ENCODE assay signal across 24 cellular contexts in the genomic region with DNA sequence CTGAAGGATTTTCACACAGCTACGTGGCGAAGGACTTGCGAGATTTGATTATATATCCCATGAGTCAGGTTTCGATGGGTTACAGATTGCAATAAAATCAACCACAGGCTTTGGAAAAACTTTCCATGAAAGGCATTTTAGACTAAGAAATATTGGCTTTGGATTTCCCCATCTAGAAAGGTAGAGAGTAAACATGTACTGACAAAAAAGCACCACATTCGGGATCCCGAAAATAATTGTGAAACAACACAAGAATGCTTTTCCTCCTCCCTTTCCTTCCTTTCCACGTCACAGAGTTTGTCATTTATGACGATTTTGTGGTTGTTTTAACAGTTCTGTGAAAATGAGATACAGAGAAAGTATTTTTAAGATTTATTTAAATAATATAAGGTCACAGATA. TPM values are rescaled to one million over a fixed set of nuclear protein-coding genes. Genes with fewer than 3 reads are reported as not detected.
DNase-seq lines count a peak whose midpoint lies in the region; ATAC-seq, FAIRE-seq and TF ChIP-seq lines count a peak whose summit lies in the region.
"Had no signal": no experiment of that assay in that cellular context is flagged by ENCODE, and none has a peak within 500 bp of the region (broad histone marks: within the 10 kb centered on the region; RNA-seq: fewer than 3 reads in every experiment).

No MANE protein-coding gene starts in this region.

- CTCF ChIA-PET in HepG2 (lab: Yijun Ruan, JAX; ENCODE audit: low intra/inter-chr PET ratio, low total read pairs) = no interaction called here

- no peaks in the 10 kb centered on the region for H3F3A ChIP-seq in GM23338 (replicated peaks; ENCODE audit: low read depth)

- WGBS in HepG2 (ENCODE audit: low lambda C conversion rate) = 77% methylated on average over 8 of the region's 8 CpGs
- WGBS in right lobe of liver (ENCODE audit: insufficient coverage, low coverage, low lambda C conversion rate, missing lambda C conversion rate) = 59% methylated on average over 8 of the region's 8 CpGs

- peaks cover 2% of the 10 kb centered on the region; the same call in 1 of the 3 replicates for H3K4me1 Mint-ChIP-seq in GM23338
- H3K4me1 Mint-ChIP-seq: activated CD4-positive, alpha-beta T cell treated with anti-CD3 and anti-CD28 coated beads, Interleukin-2, amount 10 ng/mL, durations not matched to agents 7 days and 5 days; activated naive CD4-positive, alpha-beta T cell treated with anti-CD3 and anti-CD28 coated beads, Interleukin-2, amount 50 U/mL, for 24 hours; CD14-positive monocyte; naive thymus-derived CD4-positive, alpha-beta T cell; T-helper 17 cell had no signal

- H3K27me3 ChIP-seq in HepG2 (ENCODE audit: control insufficient read depth in 1 of 2, insufficient read depth in 2 of 2, low read length in 2 of 2) (no peaks in the 10 kb centered on the region), right lobe of liver (no peaks in the 10 kb centered on the region), GM23338 (ENCODE audit: insufficient read depth) (no peaks in the 10 kb centered on the region)
- H3K27me3 ChIP-seq: ascending aorta, esophagus squamous epithelium, ovary, right atrium auricular region had no signal

- H3K4me3 Mint-ChIP-seq in GM23338 = no peak overlapping the region
- H3K4me3 Mint-ChIP-seq: activated CD4-positive, alpha-beta T cell treated with anti-CD3 and anti-CD28 coated beads, Interleukin-2, amount 10 ng/mL, durations not matched to agents 7 days and 5 days; activated naive CD4-positive, alpha-beta T cell treated with anti-CD3 and anti-CD28 coated beads, Interleukin-2, amount 50 U/mL, for 24 hours; effector memory CD8-positive, alpha-beta T cell; naive thymus-derived CD4-positive, alpha-beta T cell; T-helper 17 cell had no signal

- H3K9me3 ChIP-seq in HepG2 (ENCODE audit: low read length) (no peaks in the 10 kb centered on the region), right lobe of liver (no peaks in the 10 kb centered on the region)
- H3K9me3 ChIP-seq: ascending aorta, esophagus squamous epithelium, ovary, right atrium auricular region had no signal

- H3K4me2 ChIP-seq in HepG2 (ENCODE audit: low read depth, low read length) = no peak overlapping the region
- no peak overlapping the region for H3K4me2 ChIP-seq in GM23338

- H3K9me2 ChIP-seq in GM23338 (ENCODE audit: insufficient read depth) = no peaks in the 10 kb centered on the region

- peaks cover 39% of the 10 kb centered on the region for H3K4me1 ChIP-seq in HepG2 (ENCODE audit: insufficient read depth, low read length)
- peaks cover 0 to 8% (median 0%) of the 10 kb centered on the region in 4 donors for H3K4me1 ChIP-seq in right lobe of liver
- no peaks in the 10 kb centered on the region for H3K4me1 ChIP-seq in GM23338 (ENCODE audit: insufficient read depth)

- H3K27me3 Mint-ChIP-seq in GM23338 (ENCODE audit: insufficient read depth, low read depth, poor library complexity) = peaks cover 2% of the 10 kb centered on the region

- no peaks in the 10 kb centered on the region for H3K36me3 Mint-ChIP-seq in GM23338 (ENCODE audit: low read depth)
- H3K36me3 Mint-ChIP-seq: activated naive CD4-positive, alpha-beta T cell treated with anti-CD3 and anti-CD28 coated beads, Interleukin-2, amount 50 U/mL, for 24 hours; CD14-positive monocyte; naive thymus-derived CD4-positive, alpha-beta T cell had no signal

- H2AFZ ChIP-seq in HepG2 (ENCODE audit: low read length) (no peak overlapping the region), GM23338 (no peak overlapping the region)

- BruUV-seq in HepG2 (replicated peaks; lab: Mats Ljungman, UMichigan) = no TSS peak

- H3K4me3 ChIP-seq in HepG2 (replicated peaks in 1 of 3; ENCODE audit: insufficient read depth in 1 of 3, low read depth in 2 of 3, low read length in 3 of 3) (no peak overlapping the region), right lobe of liver (no peak overlapping the region), WI38 (ENCODE audit: low read depth, low read length) (peak overlapping the region; percentile 11; the same call in 1 of the 2 replicates), GM23338 (no peak overlapping the region)
- H3K4me3 ChIP-seq: ascending aorta, esophagus squamous epithelium, ovary, right atrium auricular region had no signal

- TF ChIP-seq EP300 in HepG2 (IDR thresholded peaks at IDR 0.05; ENCODE audit: low read depth in 2 of 2, low read length in 2 of 2) (no peak), HepG2 (CRISPR knock-in tag; IDR thresholded peaks at IDR 0.05; ENCODE audit: borderline replicate concordance) (no peak)

- ATAC-seq in HepG2 = no peak
- no peak for ATAC-seq in right lobe of liver
- no peak for ATAC-seq in GM23338
- ATAC-seq: effector memory CD8-positive, alpha-beta T cell; naive thymus-derived CD4-positive, alpha-beta T cell; T-helper 17 cell had no signal

- intact Hi-C loops in HepG2 (cut with micrococcal nuclease; ENCODE audit: unreplicated experiment) = no loop called here
- intact Hi-C loops in right lobe of liver (cut with DNase I) = no loop called here

- no peaks in the 10 kb centered on the region for H3K79me2 ChIP-seq in HepG2 (ENCODE audit: insufficient read depth, low read length)
- H3K79me2 ChIP-seq in GM23338 (replicated peaks; ENCODE audit: insufficient read depth) = no peaks in the 10 kb centered on the region

- in situ Hi-C loops in HepG2 (cut with HindIII; ENCODE audit: extremely low pct_ligation_motif_present, low pct_unique_long_range_greater_than_20kb) = no loop called here

- no peaks in the 10 kb centered on the region; the same call in 2 of the 3 replicates for H3K9me3 Mint-ChIP-seq in GM23338
- H3K9me3 Mint-ChIP-seq: activated CD4-positive, alpha-beta T cell treated with anti-CD3 and anti-CD28 coated beads, Interleukin-2, amount 10 ng/mL, durations not matched to agents 7 days and 5 days; activated naive CD4-positive, alpha-beta T cell treated with anti-CD3 and anti-CD28 coated beads, Interleukin-2, amount 50 U/mL, for 24 hours; CD14-positive monocyte; effector memory CD8-positive, alpha-beta T cell; naive thymus-derived CD4-positive, alpha-beta T cell had no signal

- H4K20me1 ChIP-seq in HepG2 (ENCODE audit: insufficient read depth, low read length) (no peaks in the 10 kb centered on the region), GM23338 (replicated peaks; ENCODE audit: insufficient read depth) (no peaks in the 10 kb centered on the region)

- no peak for TF ChIP-seq POLR2A in HepG2 (IDR thresholded peaks at IDR 0.05; ENCODE audit: insufficient read depth in 1 of 2, low read depth in 2 of 2, low read length in 2 of 2)
- TF ChIP-seq POLR2A in right lobe of liver (IDR thresholded peaks at IDR 0.05) = no peak

- no peaks in the 10 kb centered on the region for H3K36me3 ChIP-seq in HepG2 (replicated peaks in 1 of 2; ENCODE audit: control insufficient read depth in 1 of 2, insufficient read depth in 2 of 2, low read length in 2 of 2)
- H3K36me3 ChIP-seq in right lobe of liver = no peaks in the 10 kb centered on the region
- H3K36me3 ChIP-seq in GM23338 (ENCODE audit: insufficient read depth) = no peaks in the 10 kb centered on the region
- H3K36me3 ChIP-seq: ascending aorta, esophagus squamous epithelium, ovary, right atrium auricular region had no signal

- TF ChIP-seq RAD21 in HepG2 (CRISPR knock-in tag; IDR thresholded peaks at IDR 0.05) = no peak

- H3K27ac ChIP-seq in HepG2 (ENCODE audit: extremely low read length, insufficient read depth, low read length) (no peak overlapping the region), right lobe of liver (no peak overlapping the region), GM23338 (ENCODE audit: low read depth) (no peak overlapping the region)
- H3K27ac ChIP-seq: ascending aorta, esophagus squamous epithelium, ovary, right atrium auricular region had no signal

- no peak for DNase-seq in HepG2 (ENCODE audit: low spot score)
- DNase-seq in right lobe of liver = no peak
- peak; percentile 54 for DNase-seq in fibroblast of peridontal ligament (ENCODE audit: extremely low read depth)
- DNase-seq in GM23338 (ENCODE audit: low spot score) = no peak
- DNase-seq in NCI-H1436 treated with DMSO at 0.1 percent for 48 hours (lab: John Stamatoyannopoulos, UW) = no peak
- no peak for DNase-seq in NCI-H510A treated with DMSO at 0.1 percent for 48 hours (lab: John Stamatoyannopoulos, UW)
- no peak for DNase-seq in NOMO-1 treated with dmso at 0.1 percent for 144 hours (lab: John Stamatoyannopoulos, UW; ENCODE audit: unreplicated experiment)
- DNase-seq: activated CD4-positive, alpha-beta T cell treated with anti-CD3 and anti-CD28 coated beads, Interleukin-2, amount 10 ng/mL, durations not matched to agents 7 days and 5 days; effector memory CD8-positive, alpha-beta T cell; esophagus squamous epithelium; head of caudate nucleus; naive thymus-derived CD4-positive, alpha-beta T cell; NCI-H1694 treated with DMSO at 0.1 percent for 48 hours; NCI-H2227 treated with DMSO at 0.1 percent for 48 hours; ovary; T-helper 17 cell; trophoblast cell had no signal

- no peak for FAIRE-seq in HepG2 (lab: Jason Lieb, UNC)
- FAIRE-seq: GM18507, H54 had no signal

- H3K9ac ChIP-seq in HepG2 (ENCODE audit: insufficient read depth, low read depth, low read length) = no peak overlapping the region

- no peak overlapping the region for H3K27ac Mint-ChIP-seq in GM23338
- H3K27ac Mint-ChIP-seq: activated CD4-positive, alpha-beta T cell treated with anti-CD3 and anti-CD28 coated beads, Interleukin-2, amount 10 ng/mL, durations not matched to agents 7 days and 5 days; activated naive CD4-positive, alpha-beta T cell treated with anti-CD3 and anti-CD28 coated beads, Interleukin-2, amount 50 U/mL, for 24 hours; effector memory CD8-positive, alpha-beta T cell; naive thymus-derived CD4-positive, alpha-beta T cell; T-helper 17 cell had no signal

- POLR2A ChIA-PET in HepG2 (lab: Yijun Ruan, JAX) = no interaction called here

- TF ChIP-seq CTCF in HepG2 (CRISPR knock-in tag; IDR thresholded peaks at IDR 0.05) (no peak), right lobe of liver (IDR thresholded peaks at IDR 0.05) (no peak), WI38 (IDR thresholded peaks at IDR 0.05; ENCODE audit: low read depth, low read length) (no peak), GM23338 (conservative IDR thresholded peaks at IDR 0.05; ENCODE audit: low read depth in 2 of 2) (no peak)

RNA-seq across cellular contexts. Expression of a gene that starts 38.5 kb away (rescaled TPM):
- not detected in 2 replicates for total RNA-seq in HepG2 (2016; rRNA removed; fragmentation: Illumina TruSeq; extraction: Trizol)
- not detected in 2 replicates for total RNA-seq in HepG2 (2016; cell fraction: cytosol; rRNA removed; fragmentation: Illumina TruSeq; extraction: Trizol; ENCODE audit: low read depth)
- total RNA-seq in HepG2 (2016; cell fraction: insoluble cytoplasmic fraction; rRNA removed; fragmentation: Illumina TruSeq; extraction: Trizol) = 0.07 TPM in 1 of 2 replicates, not detected in the other
- total RNA-seq in HepG2 (2016; cell fraction: membrane; rRNA removed; fragmentation: Illumina TruSeq; extraction: Trizol) = not detected in 2 replicates
- 0.44 TPM in 1 of 2 replicates, not detected in the other for total RNA-seq in HepG2 (2016; cell fraction: nucleus; rRNA removed; fragmentation: Illumina TruSeq; extraction: Trizol)
- polyA plus RNA-seq in HepG2 (2011; rRNA removed) = 0.07 and 0.08 TPM in 2 replicates
- not detected in 2 replicates for polyA plus RNA-seq in HepG2 (2011; cell fraction: cytosol; rRNA removed)
- polyA plus RNA-seq in HepG2 (2011; cell fraction: nucleus; rRNA removed) = 0.03 and 0.09 TPM in 2 replicates
- 0.05 TPM in 1 of 2 replicates, not detected in the other for polyA plus RNA-seq in HepG2 (2012)
- not detected in 2 replicates for polyA plus RNA-seq in HepG2 (2016; cell fraction: cytosol; fragmentation: Illumina TruSeq; extraction: Trizol; ENCODE audit: low read depth)
- not detected in 2 replicates for polyA plus RNA-seq in HepG2 (2016; cell fraction: insoluble cytoplasmic fraction; fragmentation: Illumina TruSeq; extraction: Trizol; ENCODE audit: low read depth)
- not detected in 2 replicates for polyA plus RNA-seq in HepG2 (2016; cell fraction: membrane; fragmentation: Illumina TruSeq; extraction: Trizol; ENCODE audit: low read depth)
- polyA plus RNA-seq in HepG2 (2016; cell fraction: nucleus; fragmentation: Illumina TruSeq; extraction: Trizol; ENCODE audit: insufficient read depth, low read depth) = not detected in 2 replicates
- polyA minus RNA-seq in HepG2 (2011; rRNA and poly(A)+ RNA removed; ENCODE audit: low replicate concordance) = 0.19 TPM in 1 of 2 replicates, not detected in the other
- not detected in 2 replicates for polyA minus RNA-seq in HepG2 (2011; cell fraction: cytosol; rRNA and poly(A)+ RNA removed)
- polyA minus RNA-seq in HepG2 (2011; cell fraction: nucleus; rRNA and poly(A)+ RNA removed) = 0.25 and 0.26 TPM in 2 replicates
- 1 to 10 TPM in 1 of 6 experiments, under 1 TPM in 5; 0.18 to 2.8 (median 0.34) TPM for total RNA-seq in right lobe of liver
- 0.19 and 1.4 TPM in 2 replicates for total RNA-seq in GM23338 (2014; rRNA removed; shearing (Covaris generic))
- 0.31 and 0.63 TPM in 2 replicates for polyA plus RNA-seq in GM23338 (2016; fragmentation: Nextera tagmentation; extraction: Ambion mirVana)
- total RNA-seq: activated CD4-positive, alpha-beta T cell treated with anti-CD3 and anti-CD28 coated beads, Interleukin-2, amount 10 ng/mL, durations not matched to agents 7 days and 5 days; naive thymus-derived CD4-positive, alpha-beta T cell had no signal
- polyA plus RNA-seq: CD14-positive monocyte; naive thymus-derived CD4-positive, alpha-beta T cell had no signal
